In genomic region chr10:119395287-119396007, GRCh38 we compare ENCODE assay signal across 10 cellular contexts.
A peak's percentile ranks its signal among the peaks of the same experiment; 100 is the strongest.
DNase-seq lines count a peak whose midpoint lies in the region; TF ChIP-seq lines count a peak whose summit lies in the region.
"Had no signal": no experiment of that assay in that cellular context is flagged by ENCODE, and none has a peak within 500 bp of the region (broad histone marks: within the 10 kb centered on the region; RNA-seq: fewer than 3 reads in every experiment).

No MANE protein-coding gene starts in this region.

- no peak overlapping the region for H3K4me3 ChIP-seq in HL-60 (replicated peaks; ENCODE audit: insufficient read depth, low read length)
- H3K4me3 ChIP-seq in ascending aorta: no peak overlapping the region
- peak overlapping the region in 1 of 8 donors; percentile 50 for H3K4me3 ChIP-seq in spleen

- DNase-seq in HL-60 (ENCODE audit: low read depth in 1 of 2, low spot score in 1 of 2) (peak in 1 of 2 experiments; percentile 73), ascending aorta (ENCODE audit: low spot score in 2 of 2) (no peak), hypothalamus (lab: John Stamatoyannopoulos, UW) (peak in 27 of 51 donors; percentile 1 to 38 (median 17)), spleen (peak; percentile 88), RPMI8226 (no peak), NCI-H69 (lab: John Stamatoyannopoulos, UW) (no peak), GM19240 (ENCODE audit: insufficient read length, low spot score) (no peak), NCI-H446 treated with DMSO at 0.1 percent for 48 hours (lab: John Stamatoyannopoulos, UW) (no peak)
- DNase-seq: NCI-H524, retina had no signal

- no peak for TF ChIP-seq CTCF in HL-60 (IDR thresholded peaks at IDR 0.05; ENCODE audit: insufficient read depth, low read length)
- no peak for TF ChIP-seq CTCF in ascending aorta (IDR thresholded peaks at IDR 0.05)
- TF ChIP-seq CTCF in spleen (IDR thresholded peaks at IDR 0.05 in 8 of 11, conservative IDR thresholded peaks at IDR 0.05 in 3 of 11): no peak

- H3K9me3 ChIP-seq in ascending aorta: no peaks in the 10 kb centered on the region
- H3K9me3 ChIP-seq in spleen: no peaks in the 10 kb centered on the region

- H3K27me3 ChIP-seq in HL-60 (ENCODE audit: insufficient read depth, poor library complexity, severe bottlenecking): no peaks in the 10 kb centered on the region
- H3K27me3 ChIP-seq in ascending aorta: no peaks in the 10 kb centered on the region
- no peaks in the 10 kb centered on the region for H3K27me3 ChIP-seq in spleen (replicated peaks in 1 of 7)

- peaks cover 4 to 13% of the 10 kb centered on the region in 2 donors for H3K4me1 ChIP-seq in ascending aorta
- H3K4me1 ChIP-seq in spleen: peaks cover 22 to 83% (median 50%) of the 10 kb centered on the region in 6 donors

- intact Hi-C loops in ascending aorta (cut with DNase I) (no loop called here), spleen (cut with DNase I; ENCODE audit: low total_unique reads) (no loop called here)

- TF ChIP-seq POLR2A in spleen (IDR thresholded peaks at IDR 0.05): no peak

- H3K27ac ChIP-seq in HL-60 (replicated peaks) (peak overlapping the region; percentile 42), ascending aorta (peak overlapping the region; percentile 13 to 63), spleen (peak overlapping the region; percentile 72 to 92 (median 80))

- H3K36me3 ChIP-seq in ascending aorta: peaks cover 16 to 20% of the 10 kb centered on the region in 2 donors
- peaks cover 0 to 55% (median 16%) of the 10 kb centered on the region in 6 donors for H3K36me3 ChIP-seq in spleen

- WGBS in spleen, 5 donors: 51 to 68% (median 58%) methylated on average over 21 to 24 of the region's 24 CpGs

Comparison
In these comparisons a context has a peak if more than half of its experiments do, and no peak if none do; other contexts are left out.
1. DNase-seq: peak in hypothalamus (27 of 51) and spleen (single experiment); none in ascending aorta (0 of 2), RPMI8226 (single experiment), NCI-H69 (single experiment), GM19240 (single experiment) and NCI-H446 treated with DMSO at 0.1 percent for 48 hours (single experiment).
2. Peak in every context shown above with its lines, with median percentiles within 50 percentile points of each other: H3K27ac ChIP-seq.